In the genomic region with DNA sequence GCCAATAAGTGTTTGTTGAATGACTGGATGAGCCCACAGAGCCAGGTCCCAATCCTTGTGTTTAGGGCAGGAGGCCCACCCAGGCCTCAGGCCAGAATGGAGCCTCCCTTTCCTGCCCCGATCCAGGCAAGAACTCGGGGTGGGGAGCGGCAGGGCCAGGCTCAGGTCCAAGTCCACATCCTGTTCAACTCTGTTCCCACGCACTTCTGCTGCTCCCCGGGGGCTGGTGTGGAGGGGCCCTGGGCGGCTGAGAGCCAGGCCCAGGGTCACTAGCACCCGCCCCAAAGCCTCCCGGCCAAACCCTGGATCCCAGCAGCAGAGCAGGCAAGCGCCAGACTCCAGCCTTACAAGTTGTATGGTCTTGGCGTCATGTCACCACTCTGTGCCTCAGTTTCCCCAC, we compare ENCODE assay signal across 1 cellular context.
TF ChIP-seq lines count a peak whose summit lies in the region.

No MANE protein-coding gene starts in this region.

TF ChIP-seq in SK-N-SH, 30 proteins besides CTCF, POLR2A, EP300 and RAD21 (continued from another document):
- TF ChIP-seq, protein P1, sequence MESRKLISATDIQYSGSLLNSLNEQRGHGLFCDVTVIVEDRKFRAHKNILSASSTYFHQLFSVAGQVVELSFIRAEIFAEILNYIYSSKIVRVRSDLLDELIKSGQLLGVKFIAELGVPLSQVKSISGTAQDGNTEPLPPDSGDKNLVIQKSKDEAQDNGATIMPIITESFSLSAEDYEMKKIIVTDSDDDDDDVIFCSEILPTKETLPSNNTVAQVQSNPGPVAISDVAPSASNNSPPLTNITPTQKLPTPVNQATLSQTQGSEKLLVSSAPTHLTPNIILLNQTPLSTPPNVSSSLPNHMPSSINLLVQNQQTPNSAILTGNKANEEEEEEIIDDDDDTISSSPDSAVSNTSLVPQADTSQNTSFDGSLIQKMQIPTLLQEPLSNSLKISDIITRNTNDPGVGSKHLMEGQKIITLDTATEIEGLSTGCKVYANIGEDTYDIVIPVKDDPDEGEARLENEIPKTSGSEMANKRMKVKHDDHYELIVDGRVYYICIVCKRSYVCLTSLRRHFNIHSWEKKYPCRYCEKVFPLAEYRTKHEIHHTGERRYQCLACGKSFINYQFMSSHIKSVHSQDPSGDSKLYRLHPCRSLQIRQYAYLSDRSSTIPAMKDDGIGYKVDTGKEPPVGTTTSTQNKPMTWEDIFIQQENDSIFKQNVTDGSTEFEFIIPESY (IDR thresholded peaks at IDR 0.05; ENCODE audit: borderline replicate concordance, low read depth), result no peak
- TF ChIP-seq YY1 (IDR thresholded peaks at IDR 0.05; ENCODE audit: low read depth) (no peak), ELF1 (IDR thresholded peaks at IDR 0.05) (no peak), TCF12 (IDR thresholded peaks at IDR 0.05) (no peak), NRF1 (IDR thresholded peaks at IDR 0.05; ENCODE audit: low read depth, low read length) (no peak), EZH2phosphoT487 (IDR thresholded peaks at IDR 0.05; ENCODE audit: borderline replicate concordance, low read depth) (no peak), SIN3A (IDR thresholded peaks at IDR 0.05; ENCODE audit: borderline replicate concordance, low read depth, low read length) (no peak), RCOR1 (IDR thresholded peaks at IDR 0.05; ENCODE audit: low read length) (no peak), TEAD4 (IDR thresholded peaks at IDR 0.05; ENCODE audit: borderline replicate concordance, insufficient read depth) (no peak), POLR2AphosphoS5 (IDR thresholded peaks at IDR 0.05; ENCODE audit: low read depth, low read length) (no peak), TAF1 (IDR thresholded peaks at IDR 0.05; ENCODE audit: borderline replicate concordance, low read depth, low read length) (no peak)
- TF ChIP-seq, protein P2, sequence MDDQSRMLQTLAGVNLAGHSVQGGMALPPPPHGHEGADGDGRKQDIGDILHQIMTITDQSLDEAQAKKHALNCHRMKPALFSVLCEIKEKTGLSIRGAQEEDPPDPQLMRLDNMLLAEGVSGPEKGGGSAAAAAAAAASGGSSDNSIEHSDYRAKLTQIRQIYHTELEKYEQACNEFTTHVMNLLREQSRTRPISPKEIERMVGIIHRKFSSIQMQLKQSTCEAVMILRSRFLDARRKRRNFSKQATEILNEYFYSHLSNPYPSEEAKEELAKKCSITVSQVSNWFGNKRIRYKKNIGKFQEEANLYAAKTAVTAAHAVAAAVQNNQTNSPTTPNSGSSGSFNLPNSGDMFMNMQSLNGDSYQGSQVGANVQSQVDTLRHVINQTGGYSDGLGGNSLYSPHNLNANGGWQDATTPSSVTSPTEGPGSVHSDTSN (IDR thresholded peaks at IDR 0.05), result no peak
- TF ChIP-seq, protein P3, sequence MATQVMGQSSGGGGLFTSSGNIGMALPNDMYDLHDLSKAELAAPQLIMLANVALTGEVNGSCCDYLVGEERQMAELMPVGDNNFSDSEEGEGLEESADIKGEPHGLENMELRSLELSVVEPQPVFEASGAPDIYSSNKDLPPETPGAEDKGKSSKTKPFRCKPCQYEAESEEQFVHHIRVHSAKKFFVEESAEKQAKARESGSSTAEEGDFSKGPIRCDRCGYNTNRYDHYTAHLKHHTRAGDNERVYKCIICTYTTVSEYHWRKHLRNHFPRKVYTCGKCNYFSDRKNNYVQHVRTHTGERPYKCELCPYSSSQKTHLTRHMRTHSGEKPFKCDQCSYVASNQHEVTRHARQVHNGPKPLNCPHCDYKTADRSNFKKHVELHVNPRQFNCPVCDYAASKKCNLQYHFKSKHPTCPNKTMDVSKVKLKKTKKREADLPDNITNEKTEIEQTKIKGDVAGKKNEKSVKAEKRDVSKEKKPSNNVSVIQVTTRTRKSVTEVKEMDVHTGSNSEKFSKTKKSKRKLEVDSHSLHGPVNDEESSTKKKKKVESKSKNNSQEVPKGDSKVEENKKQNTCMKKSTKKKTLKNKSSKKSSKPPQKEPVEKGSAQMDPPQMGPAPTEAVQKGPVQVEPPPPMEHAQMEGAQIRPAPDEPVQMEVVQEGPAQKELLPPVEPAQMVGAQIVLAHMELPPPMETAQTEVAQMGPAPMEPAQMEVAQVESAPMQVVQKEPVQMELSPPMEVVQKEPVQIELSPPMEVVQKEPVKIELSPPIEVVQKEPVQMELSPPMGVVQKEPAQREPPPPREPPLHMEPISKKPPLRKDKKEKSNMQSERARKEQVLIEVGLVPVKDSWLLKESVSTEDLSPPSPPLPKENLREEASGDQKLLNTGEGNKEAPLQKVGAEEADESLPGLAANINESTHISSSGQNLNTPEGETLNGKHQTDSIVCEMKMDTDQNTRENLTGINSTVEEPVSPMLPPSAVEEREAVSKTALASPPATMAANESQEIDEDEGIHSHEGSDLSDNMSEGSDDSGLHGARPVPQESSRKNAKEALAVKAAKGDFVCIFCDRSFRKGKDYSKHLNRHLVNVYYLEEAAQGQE (IDR thresholded peaks at IDR 0.05; ENCODE audit: low read depth, low read length), result no peak
